ENCODE assay signal across 1 cellular context in the genomic region with DNA sequence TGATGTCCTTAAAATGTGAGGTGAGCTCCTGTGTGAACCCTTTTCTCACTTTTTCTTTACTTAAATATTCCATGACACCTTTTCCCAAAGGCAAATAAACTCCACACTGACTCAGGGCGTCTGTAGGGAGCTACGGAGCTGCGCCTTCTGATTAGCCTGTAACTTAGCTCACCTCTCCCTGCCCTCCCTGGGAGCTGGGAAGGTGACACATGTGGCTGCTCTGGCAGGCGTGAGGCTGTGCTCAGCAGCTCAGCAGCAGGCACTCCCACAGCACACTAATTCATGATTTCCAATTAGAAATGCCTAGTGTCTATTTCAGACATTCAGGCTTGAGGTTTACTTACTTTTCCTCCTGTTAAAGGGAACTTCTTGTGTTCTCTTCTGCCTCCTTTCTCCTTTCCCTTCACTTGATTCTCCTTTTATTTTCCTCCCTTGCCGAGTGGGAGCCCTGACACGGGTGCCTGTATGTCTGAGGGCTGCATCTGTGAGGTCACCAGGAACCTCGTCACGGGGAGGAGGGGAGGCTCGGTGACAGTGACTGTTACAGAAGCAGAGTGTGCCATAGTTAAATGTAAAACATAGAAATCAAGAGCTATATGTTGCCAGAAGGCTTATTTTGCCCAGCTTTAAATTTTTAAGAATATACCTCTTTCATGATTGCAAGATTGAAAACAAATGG.
TF ChIP-seq lines count a peak whose summit lies in the region.

No MANE protein-coding gene starts in this region.

TF ChIP-seq in HepG2, 621 proteins besides CTCF, POLR2A, EP300 and RAD21:
- TF ChIP-seq ZNF292 (CRISPR knock-in tag; IDR thresholded peaks at IDR 0.05; ENCODE audit: borderline replicate concordance, low read depth) (no peak), CREB1 (IDR thresholded peaks at IDR 0.05) (peak; percentile 64), CREB1 (CRISPR knock-in tag; IDR thresholded peaks at IDR 0.05) (no peak), ATM (IDR thresholded peaks at IDR 0.05; ENCODE audit: borderline replicate concordance) (no peak)
